In the genomic region with DNA sequence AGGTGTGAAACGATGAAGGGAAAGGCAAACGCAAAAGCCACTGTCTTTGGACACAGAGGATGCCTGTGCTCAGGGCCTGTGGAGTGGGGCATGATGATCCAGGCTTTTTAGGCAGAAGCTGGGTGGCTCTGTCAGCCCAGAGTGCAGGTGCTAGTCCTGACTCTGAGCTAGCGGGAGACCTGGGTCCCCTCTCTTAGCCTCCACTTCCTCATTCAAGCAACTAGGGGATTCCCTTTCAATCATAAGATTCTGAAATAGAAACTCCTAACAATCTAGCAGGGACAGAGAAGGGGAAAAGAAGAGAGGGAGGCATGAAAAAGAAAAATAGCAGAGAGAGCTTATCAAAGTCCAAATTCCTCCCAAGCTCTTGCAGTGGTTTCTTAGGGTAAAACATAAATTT, we compare ENCODE assay signal across 9 cellular contexts. TPM values are rescaled to one million over a fixed set of nuclear protein-coding genes. Genes with fewer than 3 reads are reported as not detected.
DNase-seq lines count a peak whose midpoint lies in the region; ATAC-seq, FAIRE-seq and TF ChIP-seq lines count a peak whose summit lies in the region.
"Had no signal": no experiment of that assay in that cellular context is flagged by ENCODE, and none has a peak within 500 bp of the region (broad histone marks: within the 10 kb centered on the region; RNA-seq: fewer than 3 reads in every experiment).

No MANE protein-coding gene starts in this region.

- H3K4me2 ChIP-seq in GM12878 (ENCODE audit: control insufficient read depth, insufficient read depth) = peak overlapping the region; percentile 40

- H3K4me3 ChIP-seq in GM12878 = no peak overlapping the region

- H3K36me3 ChIP-seq in GM12878 (ENCODE audit: control insufficient read depth in 2 of 2, insufficient read depth in 2 of 2, low read length in 1 of 2) = no peaks in the 10 kb centered on the region

- POLR2A ChIA-PET in GM12878 (lab: Charles Lee) = interaction anchor here (0.5 to 1.9 kb wide), 6 partner anchors 23 to 1598 kb away, joined by 3 to 10 read pairs (median 3); no protein-coding TSS in a partner anchor

- H3K27me3 ChIP-seq in GM12878 (replicated peaks in 1 of 2; ENCODE audit: control insufficient read depth in 2 of 2, insufficient read depth in 2 of 2, low read length in 1 of 2) = no peaks in the 10 kb centered on the region

- H3K4me1 ChIP-seq in GM12878 (ENCODE audit: control insufficient read depth, insufficient read depth, low read length) = peaks cover 21% of the 10 kb centered on the region

- CTCF ChIA-PET in GM12878 (lab: Yijun Ruan, JAX) = interaction anchor here (1.0 to 2.1 kb wide), 14 partner anchors 10 to 1508 kb away, joined by 3 to 19 read pairs (median 4); no protein-coding TSS in a partner anchor

- H4K20me1 ChIP-seq in GM12878 (ENCODE audit: control insufficient read depth, insufficient read depth) = no peaks in the 10 kb centered on the region

- ATAC-seq in GM21381 (IDR thresholded peaks at IDR 0.05; ENCODE audit: unreplicated experiment) = peak; percentile 53
- peak; percentile 57 for ATAC-seq in HG03097 (IDR thresholded peaks at IDR 0.05; ENCODE audit: low FRiP score, unreplicated experiment)
- ATAC-seq in GM12878 = peak; percentile 86
- no peak for ATAC-seq in left ventricle myocardium superior

- H2AFZ ChIP-seq in GM12878 (ENCODE audit: control insufficient read depth, low read depth, low read length) = no peak overlapping the region

- in situ Hi-C loops in GM12878 (cut with MboI) = no loop called here

- WGBS in GM12878 (ENCODE audit: insufficient coverage, insufficient replicate concordance, low lambda C conversion rate, missing lambda C conversion rate) = 53% methylated on average over 3 of the region's 3 CpGs

- FAIRE-seq in GM18507 (lab: Jason Lieb, UNC) (peak; percentile 79), GM12878 (lab: Jason Lieb, UNC) (no peak)
- FAIRE-seq: G401.6 had no signal

- DNase-seq in GM18507 (ENCODE audit: extremely low spot score, insufficient read length, low read depth) (no peak), GM12878 (ENCODE audit: low read depth, low spot score) (no peak), DMS79 (lab: John Stamatoyannopoulos, UW) (no peak), NCI-H2107 treated with DMSO at 0.1 percent for 48 hours (lab: John Stamatoyannopoulos, UW; ENCODE audit: unreplicated experiment) (no peak), cerebellar nuclear complex (lab: John Stamatoyannopoulos, UW) (no peak), left ventricle myocardium superior (no peak)

- no TSS peak for BruUV-seq in GM12878 (replicated peaks; lab: Mats Ljungman, UMichigan)

- intact Hi-C loops in GM12878 (cut with micrococcal nuclease; ENCODE audit: unreplicated experiment) (loop anchor here (10.0 kb wide), 1 partner anchor 322 kb away; no protein-coding TSS in a partner anchor), left ventricle myocardium superior (cut with micrococcal nuclease) (loop anchor here (10.0 kb wide), 1 partner anchor 72 kb away; no protein-coding TSS in a partner anchor)

- H3K9me3 ChIP-seq in GM12878 (replicated peaks; ENCODE audit: control insufficient read depth, insufficient read depth, low read length) = no peaks in the 10 kb centered on the region

- peak; percentile 34; the same call in 1 of the 2 replicates for TF ChIP-seq RAD21 in GM12878 (IDR thresholded peaks at IDR 0.05; ENCODE audit: insufficient read depth, low read depth, low read length)

- RAD21 ChIA-PET in GM12878 (lab: Charles Lee; ENCODE audit: unreplicated experiment) = interaction anchor here (0.8 to 2.0 kb wide), 23 partner anchors 12 to 385 kb away, joined by 3 to 20 read pairs (median 3); no protein-coding TSS in a partner anchor

- H3K9ac ChIP-seq in GM12878 (ENCODE audit: control insufficient read depth, insufficient read depth, low read length) = no peak overlapping the region

- TF ChIP-seq POLR2A in GM12878 (IDR thresholded peaks at IDR 0.05; ENCODE audit: low read depth, low read length) = no peak

- 0 out of 6 replicates have a peak, but pooled peaks of 1 of the 3 experiments have one; percentile 7 for TF ChIP-seq CTCF in GM12878 (IDR thresholded peaks at IDR 0.05 in 2 of 3, conservative IDR thresholded peaks at IDR 0.05 in 1 of 3; ENCODE audit: control insufficient read depth in 2 of 3, extremely low read depth in 1 of 3, insufficient read depth in 1 of 3, low read depth in 3 of 3, low read length in 3 of 3)

- no peaks in the 10 kb centered on the region for H3K79me2 ChIP-seq in GM12878 (ENCODE audit: control insufficient read depth, insufficient read depth, low read length)

- no peak overlapping the region; the same call in 1 of the 2 replicates for H3K27ac ChIP-seq in GM12878 (ENCODE audit: control insufficient read depth, insufficient read depth)

- SMC1A ChIA-PET in GM12878 (lab: Charles Lee; ENCODE audit: uncharacterized antibody, unreplicated experiment) = interaction anchor here (0.8 to 3.3 kb wide), 19 partner anchors 9 to 323 kb away, joined by 3 to 18 read pairs (median 5); no protein-coding TSS in a partner anchor

- peak; percentile 14 to 63; a peak in 1 of 4 replicates for TF ChIP-seq EP300 in GM12878 (IDR thresholded peaks at IDR 0.05; ENCODE audit: borderline replicate concordance in 1 of 2, control insufficient read depth in 1 of 2, low read depth in 2 of 2, low read length in 2 of 2)

TF ChIP-seq in GM12878, 131 proteins besides CTCF, POLR2A, EP300 and RAD21 (continues in another document):
- TF ChIP-seq SPI1 (IDR thresholded peaks at IDR 0.05; ENCODE audit: borderline replicate concordance, insufficient read depth, low read depth, low read length) (peak; percentile 99), IRF4 (IDR thresholded peaks at IDR 0.05; ENCODE audit: low read depth, low read length) (0 out of 2 replicates have a peak, but pooled peaks have one; percentile 33), FOS (IDR thresholded peaks at IDR 0.05; ENCODE audit: borderline replicate concordance, extremely low read depth, insufficient read length) (no peak), MLLT1 (IDR thresholded peaks at IDR 0.05) (peak; percentile 30; the same call in 1 of the 2 replicates), BCL11A (IDR thresholded peaks at IDR 0.05; ENCODE audit: low read depth, low read length) (peak; percentile 39; the same call in 1 of the 2 replicates), ETV6 (conservative IDR thresholded peaks at IDR 0.05 in 1 of 2, IDR thresholded peaks at IDR 0.05 in 1 of 2; ENCODE audit: borderline replicate concordance in 1 of 2, low read depth in 1 of 2) (peak in 1 of 2 experiments; percentile 32; a peak in 1 of 4 replicates), EED (IDR thresholded peaks at IDR 0.05; ENCODE audit: low read depth) (peak; percentile 67), NFIC (IDR thresholded peaks at IDR 0.05; ENCODE audit: low read depth, low read length) (peak; percentile 80), MEF2B (IDR thresholded peaks at IDR 0.05; ENCODE audit: partially characterized antibody, poor library complexity, severe bottlenecking) (peak; percentile 29)
- TF ChIP-seq, protein P1, sequence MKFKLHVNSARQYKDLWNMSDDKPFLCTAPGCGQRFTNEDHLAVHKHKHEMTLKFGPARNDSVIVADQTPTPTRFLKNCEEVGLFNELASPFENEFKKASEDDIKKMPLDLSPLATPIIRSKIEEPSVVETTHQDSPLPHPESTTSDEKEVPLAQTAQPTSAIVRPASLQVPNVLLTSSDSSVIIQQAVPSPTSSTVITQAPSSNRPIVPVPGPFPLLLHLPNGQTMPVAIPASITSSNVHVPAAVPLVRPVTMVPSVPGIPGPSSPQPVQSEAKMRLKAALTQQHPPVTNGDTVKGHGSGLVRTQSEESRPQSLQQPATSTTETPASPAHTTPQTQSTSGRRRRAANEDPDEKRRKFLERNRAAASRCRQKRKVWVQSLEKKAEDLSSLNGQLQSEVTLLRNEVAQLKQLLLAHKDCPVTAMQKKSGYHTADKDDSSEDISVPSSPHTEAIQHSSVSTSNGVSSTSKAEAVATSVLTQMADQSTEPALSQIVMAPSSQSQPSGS (IDR thresholded peaks at IDR 0.05; ENCODE audit: low read length) = 0 out of 2 replicates have a peak, but pooled peaks have one; percentile 29

RNA-seq across cellular contexts. Expression of gene HIVEP2, which starts 7.6 kb away (rescaled TPM):
- total RNA-seq in GM12878 (2013; cell fraction: nucleolus; rRNA removed) = 139 and 140 TPM in 2 replicates
- total RNA-seq in GM12878 (2014; rRNA removed) = 11.6 and 14.7 TPM in 2 replicates
- 15.5 and 15.9 TPM in 2 replicates for total RNA-seq in GM12878 (2014; rRNA removed; fragmentation: Illumina TruSeq; extraction: Trizol)
- 15.7 and 18.2 TPM in 2 replicates for total RNA-seq in GM12878 (2021)
- 5.6 TPM for polyA plus RNA-seq in GM12878 (2011; ENCODE audit: low read depth)
- polyA plus RNA-seq in GM12878 (2011; rRNA removed) = 13.2 and 14.4 TPM in 2 replicates
- 13.0 and 14.7 TPM in 2 replicates for polyA plus RNA-seq in GM12878 (2011; cell fraction: cytosol; rRNA removed)
- polyA plus RNA-seq in GM12878 (2011; cell fraction: nucleus; rRNA removed) = 24.2 and 25.1 TPM in 2 replicates
- polyA plus RNA-seq in GM12878 (2012) = 6.4 and 10.4 TPM in 2 replicates
- 13.6 and 16.5 TPM in 2 replicates for polyA plus RNA-seq in GM12878 (2014; fragmentation: Illumina TruSeq; extraction: Trizol)
- polyA plus RNA-seq in GM12878 (2014; fragmentation: Nextera tagmentation; extraction: Ambion mirVana) = 1 to 10 TPM; 1.2 to 1.6 TPM
- polyA plus RNA-seq in GM12878 (2014; rRNA removed) = 8.8 TPM in 2 replicates
- polyA plus RNA-seq in GM12878 (2016; fragmentation: Nextera tagmentation; extraction: Ambion mirVana) = 1 to 10 TPM; 4.4 to 5.0 TPM
- polyA minus RNA-seq in GM12878 (2011; rRNA and poly(A)+ RNA removed) = 47.2 and 50.2 TPM in 2 replicates
- 13.0 and 14.1 TPM in 2 replicates for polyA minus RNA-seq in GM12878 (2011; cell fraction: cytosol; rRNA and poly(A)+ RNA removed)
- polyA minus RNA-seq in GM12878 (2011; cell fraction: nucleus; rRNA and poly(A)+ RNA removed) = 22.6 and 29.6 TPM in 2 replicates
- 14.4 TPM for total RNA-seq in left ventricle myocardium superior
